Comparison of ENCODE assay signal across 2 cellular contexts in genomic region chr9:27157736-27158135, GRCh38.
TF ChIP-seq lines count a peak whose summit lies in the region.

No MANE protein-coding gene starts in this region.

TF ChIP-seq in IMR-90, 13 proteins besides CTCF, POLR2A, EP300 and RAD21:
- TF ChIP-seq CHD1 (IDR thresholded peaks at IDR 0.05; ENCODE audit: low read depth, low read length) (no peak), RCOR1 (IDR thresholded peaks at IDR 0.05; ENCODE audit: insufficient replicate concordance, low read length) (no peak), MAFK (IDR thresholded peaks at IDR 0.05; ENCODE audit: low read depth, low read length) (no peak), CEBPB (IDR thresholded peaks at IDR 0.05; ENCODE audit: low read depth, low read length) (no peak), SMC3 (IDR thresholded peaks at IDR 0.05; ENCODE audit: low read depth, low read length) (no peak), MXI1 (IDR thresholded peaks at IDR 0.05; ENCODE audit: borderline replicate concordance, low read depth, low read length) (no peak), NFE2L2 (IDR thresholded peaks at IDR 0.05; ENCODE audit: low read depth, low read length) (no peak), ELK1 (IDR thresholded peaks at IDR 0.05; ENCODE audit: borderline replicate concordance, low read depth, low read length) (no peak), FOS (IDR thresholded peaks at IDR 0.05; ENCODE audit: low read depth, low read length) (no peak), MAZ (IDR thresholded peaks at IDR 0.05; ENCODE audit: borderline replicate concordance, low read depth, low read length) (no peak), RFX5 (IDR thresholded peaks at IDR 0.05; ENCODE audit: low read depth, low read length) (no peak), BHLHE40 (IDR thresholded peaks at IDR 0.05; ENCODE audit: low read depth, low read length) (no peak)
- TF ChIP-seq, protein P1, sequence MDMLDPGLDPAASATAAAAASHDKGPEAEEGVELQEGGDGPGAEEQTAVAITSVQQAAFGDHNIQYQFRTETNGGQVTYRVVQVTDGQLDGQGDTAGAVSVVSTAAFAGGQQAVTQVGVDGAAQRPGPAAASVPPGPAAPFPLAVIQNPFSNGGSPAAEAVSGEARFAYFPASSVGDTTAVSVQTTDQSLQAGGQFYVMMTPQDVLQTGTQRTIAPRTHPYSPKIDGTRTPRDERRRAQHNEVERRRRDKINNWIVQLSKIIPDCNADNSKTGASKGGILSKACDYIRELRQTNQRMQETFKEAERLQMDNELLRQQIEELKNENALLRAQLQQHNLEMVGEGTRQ (IDR thresholded peaks at IDR 0.05; ENCODE audit: low read depth, low read length), result no peak

TF ChIP-seq in H1, 55 proteins besides CTCF, POLR2A, EP300 and RAD21:
- TF ChIP-seq, protein P2, sequence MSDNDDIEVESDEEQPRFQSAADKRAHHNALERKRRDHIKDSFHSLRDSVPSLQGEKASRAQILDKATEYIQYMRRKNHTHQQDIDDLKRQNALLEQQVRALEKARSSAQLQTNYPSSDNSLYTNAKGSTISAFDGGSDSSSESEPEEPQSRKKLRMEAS (IDR thresholded peaks at IDR 0.05), result no peak
TF ChIP-seq in H1: peak in this region for 0.
